ENCODE assay signal across 9 cellular contexts in genomic region chr21:25385912-25386474, GRCh38.
A peak's percentile ranks its signal among the peaks of the same experiment; 100 is the strongest.
DNase-seq lines count a peak whose midpoint lies in the region; ATAC-seq, FAIRE-seq and TF ChIP-seq lines count a peak whose summit lies in the region.
"Had no signal": no experiment of that assay in that cellular context is flagged by ENCODE, and none has a peak within 500 bp of the region (broad histone marks: within the 10 kb centered on the region; RNA-seq: fewer than 3 reads in every experiment).

No MANE protein-coding gene starts in this region.

- peak; percentile 71 for TF ChIP-seq RAD21 in Ishikawa (IDR thresholded peaks at IDR 0.05; ENCODE audit: low read depth)

- no peak for TF ChIP-seq EP300 in Ishikawa (IDR thresholded peaks at IDR 0.05; ENCODE audit: borderline replicate concordance)

- no peak for DNase-seq in activated CD4-positive, CD25-positive, alpha-beta regulatory T cell (lab: John Stamatoyannopoulos, UW)
- DNase-seq in NOMO-1 treated with dmso at 0.1 percent for 144 hours (lab: John Stamatoyannopoulos, UW; ENCODE audit: unreplicated experiment) (peak; percentile 28), cerebellum (ENCODE audit: low spot score) (peak; percentile 32), left kidney (ENCODE audit: low read depth, low spot score) (peak; percentile 86), urothelium cell line (ENCODE audit: low spot score) (peak; percentile 62)
- DNase-seq in activated CD4-positive, alpha-beta T cell treated with anti-CD3 and anti-CD28 coated beads, Interleukin-2, amount 50 U/mL, for 48 hours, result no peak
- DNase-seq: activated naive CD8-positive, alpha-beta T cell treated with anti-CD3 and anti-CD28 coated beads, Interleukin-2, amount 10 ng/mL, durations not matched to agents 7 days and 5 days had no signal

- no peak for FAIRE-seq in urothelium cell line (lab: Jason Lieb, UNC)

- peak; percentile 32 to 33 for ATAC-seq in activated CD4-positive, CD25-positive, alpha-beta regulatory T cell treated with anti-CD3 and anti-CD28 coated beads, Interleukin-2, amount 50 U/mL, for 24 hours

TF ChIP-seq in Ishikawa, 13 proteins besides CTCF, POLR2A, EP300 and RAD21:
- TF ChIP-seq TAF1 (IDR thresholded peaks at IDR 0.05; ENCODE audit: low read depth) (no peak), ZBTB7A (IDR thresholded peaks at IDR 0.05; ENCODE audit: low read depth) (no peak), CREB1 (IDR thresholded peaks at IDR 0.05; ENCODE audit: low read depth) (no peak), YY1 (IDR thresholded peaks at IDR 0.05; ENCODE audit: low read depth) (no peak), TCF12 (IDR thresholded peaks at IDR 0.05; ENCODE audit: low read depth) (no peak), EGR1 (IDR thresholded peaks at IDR 0.05) (no peak), TEAD4 (IDR thresholded peaks at IDR 0.05) (no peak), FOXM1 (IDR thresholded peaks at IDR 0.05; ENCODE audit: borderline replicate concordance, low read depth) (no peak)
- TF ChIP-seq, protein P1, sequence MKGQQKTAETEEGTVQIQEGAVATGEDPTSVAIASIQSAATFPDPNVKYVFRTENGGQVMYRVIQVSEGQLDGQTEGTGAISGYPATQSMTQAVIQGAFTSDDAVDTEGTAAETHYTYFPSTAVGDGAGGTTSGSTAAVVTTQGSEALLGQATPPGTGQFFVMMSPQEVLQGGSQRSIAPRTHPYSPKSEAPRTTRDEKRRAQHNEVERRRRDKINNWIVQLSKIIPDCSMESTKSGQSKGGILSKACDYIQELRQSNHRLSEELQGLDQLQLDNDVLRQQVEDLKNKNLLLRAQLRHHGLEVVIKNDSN (IDR thresholded peaks at IDR 0.05), result no peak

Comparison
In these comparisons a context has a peak if more than half of its experiments do, and no peak if none do; other contexts are left out.
1. DNase-seq: peak in NOMO-1 treated with dmso at 0.1 percent for 144 hours (single experiment), cerebellum (single experiment), left kidney (single experiment) and urothelium cell line (single experiment); none in activated CD4-positive, CD25-positive, alpha-beta regulatory T cell (0 of 4) and activated CD4-positive, alpha-beta T cell treated with anti-CD3 and anti-CD28 coated beads, Interleukin-2, amount 50 U/mL, for 48 hours (0 of 2).